9 cellular contexts compared by ENCODE assay signal in the genomic region with DNA sequence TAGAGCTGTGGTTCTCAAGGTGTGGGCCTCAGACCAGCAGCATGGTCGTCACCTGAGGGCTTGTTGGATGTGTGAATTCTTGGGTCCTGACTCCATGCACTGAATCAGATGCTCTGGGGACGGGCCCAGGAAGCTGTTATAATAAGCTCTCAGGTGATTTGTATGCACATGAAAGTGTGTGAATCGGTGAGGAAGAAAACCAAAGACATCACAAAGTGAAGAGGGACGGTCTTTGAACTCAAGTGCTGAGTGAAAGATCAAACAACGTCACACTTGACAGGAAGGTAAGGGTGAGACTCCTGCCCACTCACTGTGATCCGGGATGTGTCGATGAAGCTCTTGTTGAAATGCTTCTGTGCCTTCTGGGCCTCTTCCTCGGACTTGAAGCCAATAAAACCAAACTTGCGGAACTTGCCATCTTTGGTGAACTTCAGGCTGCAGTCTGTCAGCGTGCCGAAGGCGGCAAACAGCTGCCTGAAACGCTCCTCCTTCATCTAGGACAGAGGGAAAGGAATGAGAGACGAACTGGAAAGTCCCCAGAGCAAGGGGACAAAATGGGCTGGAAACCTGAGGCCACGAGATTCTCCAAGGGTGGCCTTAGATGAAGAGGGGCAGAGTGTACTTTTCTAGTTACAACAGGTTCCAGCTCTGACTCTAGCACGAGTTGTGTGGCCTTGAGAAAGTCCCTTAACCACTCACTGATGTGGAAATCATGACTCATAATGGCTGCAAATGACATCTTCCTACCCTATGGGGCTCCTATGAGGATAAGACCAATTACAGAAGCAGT. TPM values are rescaled to one million over a fixed set of nuclear protein-coding genes. Genes with fewer than 3 reads are reported as not detected.
DNase-seq lines count a peak whose midpoint lies in the region; ATAC-seq and TF ChIP-seq lines count a peak whose summit lies in the region.
"Had no signal": no experiment of that assay in that cellular context is flagged by ENCODE, and none has a peak within 500 bp of the region (broad histone marks: within the 10 kb centered on the region; RNA-seq: fewer than 3 reads in every experiment).

No MANE protein-coding gene starts in this region.

- intact Hi-C loops in Calu3 (cut with micrococcal nuclease; ENCODE audit: unreplicated experiment) (no loop called here), right cardiac atrium (cut with DNase I) (no loop called here), heart left ventricle (cut with DNase I) (no loop called here)

- BruUV-seq in Calu3 (replicated peaks; lab: Mats Ljungman, UMichigan) = no TSS peak

- peaks cover 5 to 67% (median 54%) of the 10 kb centered on the region in 9 donors for H3K36me3 ChIP-seq in heart left ventricle

- H3K9me3 ChIP-seq in right cardiac atrium (ENCODE audit: control insufficient read depth, low read length) = no peaks in the 10 kb centered on the region
- H3K9me3 ChIP-seq in heart left ventricle = no peaks in the 10 kb centered on the region

- H3K27ac Mint-ChIP-seq in activated naive CD4-positive, alpha-beta T cell treated with anti-CD3 and anti-CD28 coated beads, Interleukin-2, amount 50 U/mL, for 24 hours = peak overlapping the region; percentile 98
- H3K27ac Mint-ChIP-seq in Calu3 (ENCODE audit: unreplicated experiment) = no peak overlapping the region
- H3K27ac Mint-ChIP-seq: dendritic cell treated with granulocyte-macrophage colony-stimulating factor and Interleukin-4, amounts not matched to agents 40 ng/mL and 50 ng/mL, for 4 days had no signal

- peak; percentile 40 for ATAC-seq in GM18861 (IDR thresholded peaks at IDR 0.05; ENCODE audit: unreplicated experiment)
- ATAC-seq in HG03565 (IDR thresholded peaks at IDR 0.05; ENCODE audit: unreplicated experiment) = peak; percentile 44
- no peak for ATAC-seq in right cardiac atrium
- no peak for ATAC-seq in heart left ventricle

- peak; percentile 38 to 47 for DNase-seq in stimulated activated CD4-positive, alpha-beta T cell treated with anti-CD3 and anti-CD28 coated beads, Interleukin-2, amount 100 ng/mL, for 24 hours
- DNase-seq in HEK293T (ENCODE audit: extremely low spot score) (no peak), Calu3 (no peak), right cardiac atrium (no peak), heart left ventricle (no peak)

- H3K36me3 Mint-ChIP-seq in activated naive CD4-positive, alpha-beta T cell treated with anti-CD3 and anti-CD28 coated beads, Interleukin-2, amount 50 U/mL, for 24 hours = peaks cover 26% of the 10 kb centered on the region
- H3K36me3 Mint-ChIP-seq in Calu3 (ENCODE audit: insufficient read depth, unreplicated experiment) = peaks cover 36% of the 10 kb centered on the region

- peaks cover 52% of the 10 kb centered on the region for H3K4me1 Mint-ChIP-seq in activated naive CD4-positive, alpha-beta T cell treated with anti-CD3 and anti-CD28 coated beads, Interleukin-2, amount 50 U/mL, for 24 hours
- H3K4me1 Mint-ChIP-seq in Calu3 (ENCODE audit: low read depth, unreplicated experiment) = peaks cover 25% of the 10 kb centered on the region

- H3K27me3 Mint-ChIP-seq in activated naive CD4-positive, alpha-beta T cell treated with anti-CD3 and anti-CD28 coated beads, Interleukin-2, amount 50 U/mL, for 24 hours = no peaks in the 10 kb centered on the region
- H3K27me3 Mint-ChIP-seq in Calu3 (ENCODE audit: unreplicated experiment) = no peaks in the 10 kb centered on the region

- peak overlapping the region; percentile 73 for H3K4me3 Mint-ChIP-seq in activated naive CD4-positive, alpha-beta T cell treated with anti-CD3 and anti-CD28 coated beads, Interleukin-2, amount 50 U/mL, for 24 hours
- H3K4me3 Mint-ChIP-seq in Calu3 (ENCODE audit: low read depth, unreplicated experiment) = no peak overlapping the region
- H3K4me3 Mint-ChIP-seq: dendritic cell treated with granulocyte-macrophage colony-stimulating factor and Interleukin-4, amounts not matched to agents 40 ng/mL and 50 ng/mL, for 4 days had no signal

- TF ChIP-seq CTCF in Calu3 (IDR thresholded peaks at IDR 0.05; ENCODE audit: unreplicated experiment) (no peak), heart left ventricle (IDR thresholded peaks at IDR 0.05) (no peak)

- H3K27me3 ChIP-seq in right cardiac atrium (ENCODE audit: control insufficient read depth, insufficient read depth) = no peaks in the 10 kb centered on the region
- H3K27me3 ChIP-seq in heart left ventricle = no peaks in the 10 kb centered on the region

- CTCF ChIA-PET in HEK293T (lab: Yijun Ruan, JAX) = interaction anchor here (0.6 kb wide), 1 partner anchor 663 kb away, joined by 3 read pairs; no protein-coding TSS in a partner anchor
- CTCF ChIA-PET in Calu3 (lab: Charles Lee) = interaction anchor here (0.6 to 1.2 kb wide), 2 partner anchors 18 to 29 kb away, joined by 3 read pairs; no protein-coding TSS in a partner anchor

- no peak overlapping the region for H3K27ac ChIP-seq in right cardiac atrium (ENCODE audit: low read length)
- no peak overlapping the region for H3K27ac ChIP-seq in heart left ventricle

- peaks cover 5% of the 10 kb centered on the region for H3K4me1 ChIP-seq in right cardiac atrium (ENCODE audit: control insufficient read depth, insufficient read depth, low read length)
- H3K4me1 ChIP-seq in heart left ventricle = peaks cover 0 to 21% (median 11%) of the 10 kb centered on the region in 12 donors

- no peak for TF ChIP-seq POLR2A in heart left ventricle (IDR thresholded peaks at IDR 0.05)

- POLR2A ChIA-PET in HEK293T (lab: Yijun Ruan, JAX) = no interaction called here

- H3K4me3 ChIP-seq in right cardiac atrium (ENCODE audit: low read length) (no peak overlapping the region), heart left ventricle (no peak overlapping the region)

- WGBS in right cardiac atrium = 85% methylated on average over 16 of the region's 16 CpGs
- WGBS in heart left ventricle, 4 donors = 85 to 88% (median 86%) methylated on average over 16 of the region's 16 CpGs

- H3K9me3 Mint-ChIP-seq in activated naive CD4-positive, alpha-beta T cell treated with anti-CD3 and anti-CD28 coated beads, Interleukin-2, amount 50 U/mL, for 24 hours = no peaks in the 10 kb centered on the region
- no peaks in the 10 kb centered on the region for H3K9me3 Mint-ChIP-seq in Calu3 (ENCODE audit: low read depth, unreplicated experiment)
- H3K9me3 Mint-ChIP-seq: dendritic cell treated with granulocyte-macrophage colony-stimulating factor and Interleukin-4, amounts not matched to agents 40 ng/mL and 50 ng/mL, for 4 days had no signal

TF ChIP-seq in HEK293T, 16 proteins besides CTCF, POLR2A, EP300 and RAD21:
- TF ChIP-seq FOXM1 (IDR thresholded peaks at IDR 0.05; ENCODE audit: borderline replicate concordance) (no peak), SUZ12 (IDR thresholded peaks at IDR 0.05) (no peak), LEF1 (IDR thresholded peaks at IDR 0.05; ENCODE audit: borderline replicate concordance) (no peak), ELF4 (IDR thresholded peaks at IDR 0.05) (no peak), NFRKB (IDR thresholded peaks at IDR 0.05) (no peak), FOXK2 (IDR thresholded peaks at IDR 0.05) (no peak), L3MBTL2 (conservative IDR thresholded peaks at IDR 0.05) (no peak)
- TF ChIP-seq, protein P1, sequence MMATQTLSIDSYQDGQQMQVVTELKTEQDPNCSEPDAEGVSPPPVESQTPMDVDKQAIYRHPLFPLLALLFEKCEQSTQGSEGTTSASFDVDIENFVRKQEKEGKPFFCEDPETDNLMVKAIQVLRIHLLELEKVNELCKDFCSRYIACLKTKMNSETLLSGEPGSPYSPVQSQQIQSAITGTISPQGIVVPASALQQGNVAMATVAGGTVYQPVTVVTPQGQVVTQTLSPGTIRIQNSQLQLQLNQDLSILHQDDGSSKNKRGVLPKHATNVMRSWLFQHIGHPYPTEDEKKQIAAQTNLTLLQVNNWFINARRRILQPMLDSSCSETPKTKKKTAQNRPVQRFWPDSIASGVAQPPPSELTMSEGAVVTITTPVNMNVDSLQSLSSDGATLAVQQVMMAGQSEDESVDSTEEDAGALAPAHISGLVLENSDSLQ (IDR thresholded peaks at IDR 0.05) = no peak
TF ChIP-seq in HEK293T: peak in this region for 0.

RNA-seq across cellular contexts. Expression of a gene that starts 4.0 kb away (rescaled TPM):
- total RNA-seq in Calu3 (2022) = 47.2 and 47.8 TPM in 2 replicates
- total RNA-seq in right cardiac atrium = 10 to 100 TPM; 16.5 to 21.7 (median 17.5) TPM
- polyA plus RNA-seq in right cardiac atrium = 12.7 TPM
- total RNA-seq in heart left ventricle = 10 to 100 TPM; 12.7 to 23.8 (median 17.4) TPM
- 10 to 100 TPM; 16.1 to 27.1 TPM for polyA plus RNA-seq in heart left ventricle

Comparison
In these comparisons a context has a peak if more than half of its experiments do, and no peak if none do; other contexts are left out.
1. ATAC-seq: peak in GM18861 (single experiment) and HG03565 (single experiment); none in right cardiac atrium (0 of 2) and heart left ventricle (0 of 4).
2. DNase-seq: peak in stimulated activated CD4-positive, alpha-beta T cell treated with anti-CD3 and anti-CD28 coated beads, Interleukin-2, amount 100 ng/mL, for 24 hours (2 of 2); none in HEK293T (single experiment), Calu3 (single experiment), right cardiac atrium (0 of 3) and heart left ventricle (0 of 5).